In genomic region chrX:154472685-154473632, GRCh38 we compare ENCODE assay signal across 1 cellular context.
TF ChIP-seq lines count a peak whose summit lies in the region.

No MANE protein-coding gene starts in this region.

TF ChIP-seq in GM23338, 12 proteins besides CTCF, POLR2A, EP300 and RAD21 (continued from another document):
- TF ChIP-seq, protein P1, sequence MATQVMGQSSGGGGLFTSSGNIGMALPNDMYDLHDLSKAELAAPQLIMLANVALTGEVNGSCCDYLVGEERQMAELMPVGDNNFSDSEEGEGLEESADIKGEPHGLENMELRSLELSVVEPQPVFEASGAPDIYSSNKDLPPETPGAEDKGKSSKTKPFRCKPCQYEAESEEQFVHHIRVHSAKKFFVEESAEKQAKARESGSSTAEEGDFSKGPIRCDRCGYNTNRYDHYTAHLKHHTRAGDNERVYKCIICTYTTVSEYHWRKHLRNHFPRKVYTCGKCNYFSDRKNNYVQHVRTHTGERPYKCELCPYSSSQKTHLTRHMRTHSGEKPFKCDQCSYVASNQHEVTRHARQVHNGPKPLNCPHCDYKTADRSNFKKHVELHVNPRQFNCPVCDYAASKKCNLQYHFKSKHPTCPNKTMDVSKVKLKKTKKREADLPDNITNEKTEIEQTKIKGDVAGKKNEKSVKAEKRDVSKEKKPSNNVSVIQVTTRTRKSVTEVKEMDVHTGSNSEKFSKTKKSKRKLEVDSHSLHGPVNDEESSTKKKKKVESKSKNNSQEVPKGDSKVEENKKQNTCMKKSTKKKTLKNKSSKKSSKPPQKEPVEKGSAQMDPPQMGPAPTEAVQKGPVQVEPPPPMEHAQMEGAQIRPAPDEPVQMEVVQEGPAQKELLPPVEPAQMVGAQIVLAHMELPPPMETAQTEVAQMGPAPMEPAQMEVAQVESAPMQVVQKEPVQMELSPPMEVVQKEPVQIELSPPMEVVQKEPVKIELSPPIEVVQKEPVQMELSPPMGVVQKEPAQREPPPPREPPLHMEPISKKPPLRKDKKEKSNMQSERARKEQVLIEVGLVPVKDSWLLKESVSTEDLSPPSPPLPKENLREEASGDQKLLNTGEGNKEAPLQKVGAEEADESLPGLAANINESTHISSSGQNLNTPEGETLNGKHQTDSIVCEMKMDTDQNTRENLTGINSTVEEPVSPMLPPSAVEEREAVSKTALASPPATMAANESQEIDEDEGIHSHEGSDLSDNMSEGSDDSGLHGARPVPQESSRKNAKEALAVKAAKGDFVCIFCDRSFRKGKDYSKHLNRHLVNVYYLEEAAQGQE (IDR thresholded peaks at IDR 0.05; ENCODE audit: unreplicated experiment) = no peak
- TF ChIP-seq CREB1 (CRISPR knock-in tag; IDR thresholded peaks at IDR 0.05; ENCODE audit: low read depth) = no peak
- no peak for TF ChIP-seq ZNF114 (CRISPR knock-in tag; IDR thresholded peaks at IDR 0.05)
